ENCODE assay signal across 20 cellular contexts in genomic region chr14:25103261-25103660, GRCh38. TPM values are rescaled to one million over a fixed set of nuclear protein-coding genes. Genes with fewer than 3 reads are reported as not detected.
"Had no signal": no experiment of that assay in that cellular context is flagged by ENCODE, and none has a peak within 500 bp of the region (broad histone marks: within the 10 kb centered on the region; RNA-seq: fewer than 3 reads in every experiment).

No MANE protein-coding gene starts in this region.

- H3K27ac ChIP-seq: breast epithelium, neural progenitor cell, psoas muscle, skin epidermis, transverse colon, uterus had no signal

- H3K9me3 ChIP-seq: breast epithelium, transverse colon, uterus had no signal

- H3K4me3 ChIP-seq: breast epithelium, neural progenitor cell, psoas muscle, skin epidermis, transverse colon, uterus had no signal

- H3K36me3 ChIP-seq: breast epithelium, neural progenitor cell, transverse colon, uterus had no signal

- FAIRE-seq: astrocyte had no signal

- H3K27me3 ChIP-seq: breast epithelium, neural progenitor cell, transverse colon, uterus had no signal

- H3K4me1 ChIP-seq: breast epithelium, neural progenitor cell, psoas muscle, transverse colon, uterus had no signal

- DNase-seq: activated CD4-positive, alpha-beta T cell treated with anti-CD3 and anti-CD28 coated beads, Interleukin-2, amount 10 ng/mL, durations not matched to agents 7 days and 5 days; activated CD8-positive, alpha-beta T cell treated with anti-CD3 and anti-CD28 coated beads, Interleukin-2, amount 10 ng/mL, durations not matched to agents 7 days and 5 days; activated naive CD4-positive, alpha-beta T cell treated with anti-CD3 and anti-CD28 coated beads, Interleukin-2, amount 10 ng/mL, durations not matched to agents 7 days and 5 days; activated naive CD8-positive, alpha-beta T cell treated with anti-CD3 and anti-CD28 coated beads, Interleukin-2, amount 50 U/mL, for 24 hours; activated T-cell treated with anti-CD3 and anti-CD28 coated beads, Interleukin-2, amount 50 U/mL, for 24 hours; cortex of kidney; effector CD4-positive, alpha-beta T cell; left ventricle myocardium superior; naive thymus-derived CD4-positive, alpha-beta T cell; psoas muscle; right cardiac atrium; stimulated activated CD4-positive, alpha-beta T cell treated with anti-CD3 and anti-CD28 coated beads, Interleukin-15, amount 100 ng/mL, for 24 hours; stimulated activated CD4-positive, alpha-beta T cell treated with anti-CD3 and anti-CD28 coated beads, Interleukin-2, amount 100 ng/mL, for 48 hours; T1000; transverse colon; uterus had no signal

RNA-seq across cellular contexts. Expression of gene STXBP6, which starts 53.3 kb away (rescaled TPM):
- total RNA-seq: activated CD4-positive, alpha-beta T cell treated with anti-CD3 and anti-CD28 coated beads, Interleukin-2, amount 10 ng/mL, durations not matched to agents 7 days and 5 days; activated CD8-positive, alpha-beta T cell treated with anti-CD3 and anti-CD28 coated beads, Interleukin-2, amount 10 ng/mL, durations not matched to agents 7 days and 5 days; naive thymus-derived CD4-positive, alpha-beta T cell had no signal
